ENCODE assay signal across 8 cellular contexts in genomic region chr5:130836729-130837660, GRCh38.
A peak's percentile ranks its signal among the peaks of the same experiment; 100 is the strongest.
DNase-seq lines count a peak whose midpoint lies in the region; ATAC-seq lines count a peak whose summit lies in the region.

No MANE protein-coding gene starts in this region.

- H3K4me1 Mint-ChIP-seq in stimulated activated naive B cell treated with anti-CD40 and anti-IgM and Interleukin-4, amounts not matched to agents 10 μg/mL and 1 μg/mL and 100 μg/mL, for 72 hours: peaks cover 7 to 9% of the 10 kb centered on the region in 2 donors

- H3K27ac Mint-ChIP-seq in stimulated activated naive B cell treated with anti-CD40 and anti-IgM and Interleukin-4, amounts not matched to agents 10 μg/mL and 1 μg/mL and 100 μg/mL, for 72 hours: peak overlapping the region; percentile 33

- no peaks in the 10 kb centered on the region for H3K36me3 Mint-ChIP-seq in stimulated activated naive B cell treated with anti-CD40 and anti-IgM and Interleukin-4, amounts not matched to agents 10 μg/mL and 1 μg/mL and 100 μg/mL, for 72 hours

- peak overlapping the region; percentile 80 to 84 for H3K4me3 Mint-ChIP-seq in stimulated activated naive B cell treated with anti-CD40 and anti-IgM and Interleukin-4, amounts not matched to agents 10 μg/mL and 1 μg/mL and 100 μg/mL, for 72 hours

- H3K9me3 Mint-ChIP-seq in stimulated activated naive B cell treated with anti-CD40 and anti-IgM and Interleukin-4, amounts not matched to agents 10 μg/mL and 1 μg/mL and 100 μg/mL, for 72 hours: peaks cover 0 to 4% of the 10 kb centered on the region in 2 donors

- DNase-seq in NCI-H748 (lab: John Stamatoyannopoulos, UW; ENCODE audit: unreplicated experiment): peak; percentile 37
- DNase-seq in NCI-H748 treated with DMSO at 0.1 percent for 48 hours (lab: John Stamatoyannopoulos, UW): no peak
- DNase-seq in RPMI8226: peak; percentile 23
- DNase-seq in stimulated activated naive B cell treated with anti-CD40 and anti-IgM and Interleukin-4, amounts not matched to agents 10 μg/mL and 1 μg/mL and 100 μg/mL, for 72 hours: no peak
- DNase-seq in posterior vena cava (ENCODE audit: low spot score): no peak
- no peak for DNase-seq in stimulated activated CD4-positive, alpha-beta T cell treated with anti-CD3 and anti-CD28 coated beads, Interleukin-4, amount 100 ng/mL, for 4 hours

- ATAC-seq in HG02852 (IDR thresholded peaks at IDR 0.05; ENCODE audit: unreplicated experiment) (peak; percentile 80), esophagus mucosa (peak; percentile 33)
- ATAC-seq in stimulated activated naive B cell treated with anti-CD40 and anti-IgM and Interleukin-4, amounts not matched to agents 10 μg/mL and 1 μg/mL and 100 μg/mL, for 72 hours (replicated peaks): peak; percentile 23 to 33

- H3K27me3 Mint-ChIP-seq in stimulated activated naive B cell treated with anti-CD40 and anti-IgM and Interleukin-4, amounts not matched to agents 10 μg/mL and 1 μg/mL and 100 μg/mL, for 72 hours: peaks cover 0 to 11% of the 10 kb centered on the region in 2 donors

- intact Hi-C loops in posterior vena cava (cut with DNase I): no loop called here

Comparison
In these comparisons a context has a peak if more than half of its experiments do, and no peak if none do; other contexts are left out.
1. DNase-seq: peak in NCI-H748 (single experiment) and RPMI8226 (single experiment); none in NCI-H748 treated with DMSO at 0.1 percent for 48 hours (single experiment), stimulated activated naive B cell treated with anti-CD40 and anti-IgM and Interleukin-4, amounts not matched to agents 10 μg/mL and 1 μg/mL and 100 μg/mL, for 72 hours (single experiment), posterior vena cava (single experiment) and stimulated activated CD4-positive, alpha-beta T cell treated with anti-CD3 and anti-CD28 coated beads, Interleukin-4, amount 100 ng/mL, for 4 hours (0 of 2).
2. ATAC-seq: peak in every context shown above with its lines; median percentile 80 in HG02852; 33 in esophagus mucosa; 28 in stimulated activated naive B cell treated with anti-CD40 and anti-IgM and Interleukin-4, amounts not matched to agents 10 μg/mL and 1 μg/mL and 100 μg/mL, for 72 hours.